8 cellular contexts compared by ENCODE assay signal in the genomic region with DNA sequence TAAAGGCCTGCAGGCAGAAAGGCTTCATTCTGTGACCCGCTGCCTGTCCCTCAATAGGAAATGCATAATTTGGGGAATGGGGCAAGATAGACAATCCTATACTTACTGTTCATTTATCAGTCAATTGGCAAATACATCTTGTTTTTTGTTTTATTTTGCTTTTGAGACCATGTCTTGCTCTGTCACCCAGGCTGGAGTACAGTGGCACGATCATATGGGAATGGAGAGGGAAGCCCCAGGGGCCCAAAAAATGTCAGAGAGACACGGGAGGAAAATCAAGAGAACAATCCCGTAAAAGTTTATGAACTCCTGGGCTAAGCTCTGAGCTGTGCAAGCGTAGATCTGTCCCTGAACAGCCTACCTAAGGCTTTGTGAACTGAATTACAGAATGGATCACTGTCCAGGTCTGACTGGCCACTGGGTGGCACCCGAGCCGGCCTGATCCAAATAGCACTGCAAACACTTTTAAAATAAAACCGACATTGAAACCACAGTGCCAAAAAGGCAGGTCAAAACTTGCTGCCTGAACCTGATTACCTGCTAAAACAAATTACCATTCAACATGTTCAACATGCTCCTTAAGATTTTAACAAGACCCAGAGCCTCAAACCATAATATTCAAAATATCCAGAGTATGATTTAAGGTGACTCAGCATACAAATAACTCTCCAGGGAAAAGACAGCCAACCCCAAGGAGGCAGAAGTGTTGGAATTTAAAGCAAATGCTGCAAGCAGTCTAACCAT. TPM values are rescaled to one million over a fixed set of nuclear protein-coding genes. Genes with fewer than 3 reads are reported as not detected.
DNase-seq lines count a peak whose midpoint lies in the region; ATAC-seq, FAIRE-seq and TF ChIP-seq lines count a peak whose summit lies in the region.

No MANE protein-coding gene starts in this region.

- no peak for TF ChIP-seq POLR2A in K562 (conservative IDR thresholded peaks at IDR 0.05)

- CTCF ChIA-PET in K562 (lab: Yijun Ruan, JAX; ENCODE audit: low intra/inter-chr PET ratio) = interaction anchor here (0.7 to 1.5 kb wide), 3 partner anchors 31 to 90 kb away, joined by 3 to 6 read pairs (median 6); a partner anchor contains a TSS

- intact Hi-C loops in K562 (cut with micrococcal nuclease) = loop anchor here (1.0 kb wide), 2 partner anchors 44 to 90 kb away; no protein-coding TSS in a partner anchor

- POLR2A ChIA-PET in K562 (lab: Yijun Ruan, JAX) = no interaction called here

- H4K20me1 ChIP-seq in Karpas-422 (ENCODE audit: insufficient read depth, low read depth, low read length) = 0 out of 2 replicates have a peak, but pooled peaks cover 4% of the 10 kb centered on the region
- H4K20me1 ChIP-seq in K562 (replicated peaks; ENCODE audit: control insufficient read depth, insufficient read depth, low read length) = no peaks in the 10 kb centered on the region

- peak; percentile 88 for FAIRE-seq in K562 (lab: Jason Lieb, UNC)

- H3K4me3 ChIP-seq in Karpas-422 (ENCODE audit: low read length) = no peak overlapping the region
- H3K4me3 ChIP-seq in SK-N-MC = no peak overlapping the region
- no peak overlapping the region for H3K4me3 ChIP-seq in K562
- H3K4me3 ChIP-seq in iPS-15b (ENCODE audit: low read depth, low read length) = no peak overlapping the region
- no peak overlapping the region for H3K4me3 ChIP-seq in skeletal muscle tissue (ENCODE audit: low read length in 3 of 3)

- H3K9ac ChIP-seq in Karpas-422 (ENCODE audit: low read length) (no peak overlapping the region; the same call in 1 of the 2 replicates), SK-N-MC (ENCODE audit: insufficient read length) (no peak overlapping the region), K562 (ENCODE audit: insufficient read depth in 1 of 2, low read depth in 2 of 2, low read length in 2 of 2) (peak overlapping the region in 1 of 2 experiments; percentile 16; a peak in 2 of 4 replicates), iPS-15b (ENCODE audit: low read depth, low read length) (peak overlapping the region; percentile 37), skeletal muscle tissue (ENCODE audit: low read depth in 1 of 3, low read length in 3 of 3) (peak overlapping the region; percentile 24 to 41 (median 37))

- WGBS in K562 (ENCODE audit: insufficient coverage, low coverage, missing lambda C conversion rate) = 35% methylated on average over 7 of the region's 8 CpGs

- H3K27ac ChIP-seq in Karpas-422 (ENCODE audit: low read length) (no peak overlapping the region), SK-N-MC (0 out of 2 replicates have a peak overlapping the region, but pooled peaks have one; percentile 6), K562 (ENCODE audit: extremely low read depth, low read depth, low read length) (no peak overlapping the region), skeletal muscle tissue (ENCODE audit: low read depth, low read length) (peak overlapping the region; percentile 67)

- H2AFZ ChIP-seq in Karpas-422 (ENCODE audit: low read length) (no peak overlapping the region), K562 (ENCODE audit: low read depth, low read length) (peak overlapping the region; percentile 42)

- H3K4me2 ChIP-seq in Karpas-422 (ENCODE audit: low read depth, low read length, poor library complexity, severe bottlenecking) = no peak overlapping the region
- H3K4me2 ChIP-seq in K562 (ENCODE audit: insufficient read depth, low read length) = no peak overlapping the region; the same call in 1 of the 2 replicates

- no peak for TF ChIP-seq EP300 in K562 (IDR thresholded peaks at IDR 0.05; ENCODE audit: low read length)

- no peaks in the 10 kb centered on the region for H3K9me3 ChIP-seq in Karpas-422 (ENCODE audit: low read length)
- no peaks in the 10 kb centered on the region for H3K9me3 ChIP-seq in SK-N-MC (ENCODE audit: low read depth, low read length)
- no peaks in the 10 kb centered on the region; the same call in 1 of the 2 replicates for H3K9me3 ChIP-seq in K562 (replicated peaks; ENCODE audit: control insufficient read depth, insufficient read depth, low read depth, low read length)
- H3K9me3 ChIP-seq in iPS-15b (ENCODE audit: control insufficient read depth, insufficient read depth, low read length) = no peaks in the 10 kb centered on the region
- H3K9me3 ChIP-seq in skeletal muscle tissue (ENCODE audit: control insufficient read depth in 3 of 3, low read length in 3 of 3) = no peaks in the 10 kb centered on the region

- H3K27me3 ChIP-seq in Karpas-422 (ENCODE audit: low read length) = no peaks in the 10 kb centered on the region
- H3K27me3 ChIP-seq in K562 (ENCODE audit: control insufficient read depth in 2 of 2, insufficient read depth in 2 of 2, low read length in 2 of 2) = no peaks in the 10 kb centered on the region
- no peaks in the 10 kb centered on the region for H3K27me3 ChIP-seq in iPS-15b (ENCODE audit: control insufficient read depth, insufficient read depth, low read length)
- H3K27me3 ChIP-seq in skeletal muscle tissue (ENCODE audit: control insufficient read depth in 3 of 3, insufficient read depth in 3 of 3, low read length in 3 of 3) = no peaks in the 10 kb centered on the region

- DNase-seq in EH (ENCODE audit: low read depth) (peak; percentile 71), Karpas-422 (peak; percentile 67), SK-N-MC (ENCODE audit: low read depth, low spot score) (no peak), K562 (ENCODE audit: extremely low read depth in 1 of 4, low spot score in 3 of 4) (peak; percentile 51 to 67 (median 53)), NCI-H187 treated with DMSO at 0.1 percent for 48 hours (lab: John Stamatoyannopoulos, UW) (no peak)

- no peaks in the 10 kb centered on the region for H3K9me1 ChIP-seq in K562 (ENCODE audit: control insufficient read depth, insufficient read depth, low read length)

- H3K4me1 ChIP-seq in Karpas-422 (ENCODE audit: low read length) (peaks cover 14% of the 10 kb centered on the region), K562 (replicated peaks in 1 of 2; ENCODE audit: control insufficient read depth in 2 of 2, insufficient read depth in 2 of 2, low read length in 2 of 2) (peaks cover 0 to 2% of the 10 kb centered on the region in 2 experiments; a peak in 2 of 5 replicates), iPS-15b (ENCODE audit: control insufficient read depth, insufficient read depth, low read length) (no peaks in the 10 kb centered on the region), skeletal muscle tissue (ENCODE audit: control insufficient read depth in 3 of 3, insufficient read depth in 3 of 3, low read length in 3 of 3) (peaks cover 6 to 11% (median 7%) of the 10 kb centered on the region in 3 donors)

- peak; percentile 54 to 75 for TF ChIP-seq RAD21 in K562 (CRISPR knock-in tag; conservative IDR thresholded peaks at IDR 0.05 in 1 of 2, IDR thresholded peaks at IDR 0.05 in 1 of 2)

- peak; percentile 70 to 76 (median 73) for TF ChIP-seq CTCF in K562 (IDR thresholded peaks at IDR 0.05 in 2 of 3, conservative IDR thresholded peaks at IDR 0.05 in 1 of 3; ENCODE audit: insufficient read depth in 2 of 3, low read depth in 1 of 3, low read length in 3 of 3)

- in situ Hi-C loops in K562 (cut with MboI) = no loop called here

- no peaks in the 10 kb centered on the region for H3K9me2 ChIP-seq in Karpas-422 (replicated peaks; ENCODE audit: insufficient read depth, low read length)

- no peaks in the 10 kb centered on the region for H3K79me2 ChIP-seq in Karpas-422 (ENCODE audit: low read length)
- no peaks in the 10 kb centered on the region for H3K79me2 ChIP-seq in K562 (ENCODE audit: control insufficient read depth, insufficient read depth, low read length)

- H3K36me3 ChIP-seq in Karpas-422 (ENCODE audit: insufficient read depth, low read length) (no peaks in the 10 kb centered on the region), SK-N-MC (ENCODE audit: insufficient read depth, low read length) (peaks cover 23% of the 10 kb centered on the region; the same call in 1 of the 2 replicates), K562 (ENCODE audit: control insufficient read depth, insufficient read depth, low read length) (peaks cover 9% of the 10 kb centered on the region; the same call in 1 of the 3 replicates), iPS-15b (ENCODE audit: control insufficient read depth, insufficient read depth, low read length) (peaks cover 14% of the 10 kb centered on the region), skeletal muscle tissue (ENCODE audit: control insufficient read depth in 3 of 3, insufficient read depth in 3 of 3, low read length in 3 of 3) (peaks cover 9 to 18% (median 17%) of the 10 kb centered on the region in 3 donors)

- BruUV-seq in K562 (replicated peaks; lab: Mats Ljungman, UMichigan) = no TSS peak

- ATAC-seq in K562 (peak; percentile 97), HG03039 (IDR thresholded peaks at IDR 0.05; ENCODE audit: unreplicated experiment) (no peak)

RNA-seq across cellular contexts. Expression of a gene that starts 11.8 kb away (rescaled TPM):
- total RNA-seq in Karpas-422 (2014; rRNA removed; shearing (Covaris generic); ENCODE audit: low replicate concordance) = 39.2 and 42.9 TPM in 2 replicates
- total RNA-seq in K562 (2011; cell fraction: chromatin; rRNA removed; ENCODE audit: low replicate concordance) = 14.3 and 23.0 TPM in 2 replicates
- 18.7 and 22.1 TPM in 2 replicates for total RNA-seq in K562 (2011; cell fraction: nucleolus; rRNA removed)
- total RNA-seq in K562 (2011; cell fraction: nucleoplasm; rRNA removed) = 16.9 and 19.5 TPM in 2 replicates
- total RNA-seq in K562 (2014; rRNA removed) = 24.2 and 26.9 TPM in 2 replicates
- 13.2 and 13.4 TPM in 2 replicates for total RNA-seq in K562 (2014; rRNA removed; fragmentation: Illumina TruSeq; extraction: Trizol)
- total RNA-seq in K562 (2015; rRNA removed; fragmentation: Illumina TruSeq; extraction: Trizol) = 20.6 and 25.0 TPM in 2 replicates
- total RNA-seq in K562 (2021) = 22.5 and 23.4 TPM in 2 replicates
- 35.4 and 45.2 TPM in 2 replicates for polyA plus RNA-seq in K562 (2011; rRNA removed)
- 44.0 and 49.7 TPM in 2 replicates for polyA plus RNA-seq in K562 (2011; cell fraction: cytosol; rRNA removed)
- 61.4 and 63.0 TPM in 2 replicates for polyA plus RNA-seq in K562 (2011; cell fraction: nucleus; rRNA removed)
- polyA plus RNA-seq in K562 (2012) = 29.9 and 33.9 TPM in 2 replicates
- polyA plus RNA-seq in K562 (2014; fragmentation: Illumina TruSeq; extraction: Trizol) = 29.9 and 36.0 TPM in 2 replicates
- polyA plus RNA-seq in K562 (2014; fragmentation: Nextera tagmentation; extraction: Ambion mirVana) = 10 to 100 TPM; 12.7 to 24.3 TPM
- 30.2 and 36.5 TPM in 2 replicates for polyA plus RNA-seq in K562 (2014; rRNA removed)
- polyA minus RNA-seq in K562 (2011; rRNA and poly(A)+ RNA removed) = 9.8 and 11.4 TPM in 2 replicates
- polyA minus RNA-seq in K562 (2011; cell fraction: cytosol; rRNA and poly(A)+ RNA removed) = 9.2 and 11.9 TPM in 2 replicates
- polyA minus RNA-seq in K562 (2011; cell fraction: nucleus; rRNA and poly(A)+ RNA removed) = 6.1 and 6.9 TPM in 2 replicates
- total RNA-seq in skeletal muscle tissue = 30.8 TPM

RNA-seq across cellular contexts. Expression of a gene that starts 17.3 kb away (rescaled TPM):
- total RNA-seq in Karpas-422 (2014; rRNA removed; shearing (Covaris generic); ENCODE audit: low replicate concordance) = 183 and 263 TPM in 2 replicates
- total RNA-seq in K562 (2011; cell fraction: chromatin; rRNA removed; ENCODE audit: low replicate concordance) = 108 and 217 TPM in 2 replicates
- 142 and 144 TPM in 2 replicates for total RNA-seq in K562 (2011; cell fraction: nucleolus; rRNA removed)
- 131 and 132 TPM in 2 replicates for total RNA-seq in K562 (2011; cell fraction: nucleoplasm; rRNA removed)
- total RNA-seq in K562 (2014; rRNA removed) (146 and 161 TPM in 2 replicates), K562 (2014; rRNA removed; fragmentation: Illumina TruSeq; extraction: Trizol) (58.3 and 60.3 TPM in 2 replicates), K562 (2015; rRNA removed; fragmentation: Illumina TruSeq; extraction: Trizol) (94.6 and 99.2 TPM in 2 replicates), K562 (2021) (149 and 167 TPM in 2 replicates), skeletal muscle tissue (73.6 TPM)
- polyA plus RNA-seq in K562 (2011; rRNA removed) (190 and 209 TPM in 2 replicates), K562 (2014; fragmentation: Illumina TruSeq; extraction: Trizol) (138 and 139 TPM in 2 replicates), K562 (2014; fragmentation: Nextera tagmentation; extraction: Ambion mirVana) (10 to 100 TPM; 11.4 to 15.6 TPM), K562 (2014; rRNA removed) (186 and 187 TPM in 2 replicates)
- 349 and 372 TPM in 2 replicates for polyA plus RNA-seq in K562 (2011; cell fraction: cytosol; rRNA removed)
- polyA plus RNA-seq in K562 (2011; cell fraction: nucleus; rRNA removed) = 190 and 315 TPM in 2 replicates
- polyA plus RNA-seq in K562 (2012) = 145 and 148 TPM in 2 replicates
- polyA minus RNA-seq in K562 (2011; rRNA and poly(A)+ RNA removed) = 133 and 137 TPM in 2 replicates
- 56.6 and 66.3 TPM in 2 replicates for polyA minus RNA-seq in K562 (2011; cell fraction: cytosol; rRNA and poly(A)+ RNA removed)
- polyA minus RNA-seq in K562 (2011; cell fraction: nucleus; rRNA and poly(A)+ RNA removed) = 49.0 and 76.3 TPM in 2 replicates

RNA-seq across cellular contexts. Expression of a gene that starts 30.5 kb away (rescaled TPM):
- 5.0 and 7.3 TPM in 2 replicates for total RNA-seq in Karpas-422 (2014; rRNA removed; shearing (Covaris generic); ENCODE audit: low replicate concordance)
- 29.6 and 36.7 TPM in 2 replicates for total RNA-seq in K562 (2011; cell fraction: chromatin; rRNA removed; ENCODE audit: low replicate concordance)
- 32.1 and 32.4 TPM in 2 replicates for total RNA-seq in K562 (2011; cell fraction: nucleolus; rRNA removed)
- total RNA-seq in K562 (2011; cell fraction: nucleoplasm; rRNA removed) = 48.1 and 64.1 TPM in 2 replicates
- total RNA-seq in K562 (2014; rRNA removed) (78.5 and 91.4 TPM in 2 replicates), K562 (2014; rRNA removed; fragmentation: Illumina TruSeq; extraction: Trizol) (73.6 and 84.1 TPM in 2 replicates), K562 (2015; rRNA removed; fragmentation: Illumina TruSeq; extraction: Trizol) (97.7 and 108 TPM in 2 replicates), K562 (2021) (277 and 287 TPM in 2 replicates), skeletal muscle tissue (40.2 TPM)
- polyA plus RNA-seq in K562 (2011; rRNA removed) (64.1 and 92.5 TPM in 2 replicates), K562 (2014; fragmentation: Illumina TruSeq; extraction: Trizol) (282 and 386 TPM in 2 replicates), K562 (2014; fragmentation: Nextera tagmentation; extraction: Ambion mirVana) (1 to 10 TPM; 5.1 to 5.2 TPM), K562 (2014; rRNA removed) (187 and 235 TPM in 2 replicates)
- polyA plus RNA-seq in K562 (2011; cell fraction: cytosol; rRNA removed) = 255 TPM in 2 replicates
- polyA plus RNA-seq in K562 (2011; cell fraction: nucleus; rRNA removed) = 81.6 and 109 TPM in 2 replicates
- polyA plus RNA-seq in K562 (2012) = 220 and 306 TPM in 2 replicates
- polyA minus RNA-seq in K562 (2011; rRNA and poly(A)+ RNA removed) = 29.8 TPM in 2 replicates
- 52.4 and 55.3 TPM in 2 replicates for polyA minus RNA-seq in K562 (2011; cell fraction: cytosol; rRNA and poly(A)+ RNA removed)
- polyA minus RNA-seq in K562 (2011; cell fraction: nucleus; rRNA and poly(A)+ RNA removed) = 11.6 and 12.6 TPM in 2 replicates

RNA-seq across cellular contexts. Expression of a gene that starts 35.0 kb away (rescaled TPM):
- total RNA-seq in Karpas-422 (2014; rRNA removed; shearing (Covaris generic); ENCODE audit: low replicate concordance) = not detected in 2 replicates
- not detected in 2 replicates for total RNA-seq in K562 (2011; cell fraction: chromatin; rRNA removed; ENCODE audit: low replicate concordance)
- not detected in 2 replicates for total RNA-seq in K562 (2011; cell fraction: nucleolus; rRNA removed)
- total RNA-seq in K562 (2011; cell fraction: nucleoplasm; rRNA removed) = not detected in 2 replicates
- not detected in 2 replicates for total RNA-seq in K562 (2014; rRNA removed)
- total RNA-seq in K562 (2014; rRNA removed; fragmentation: Illumina TruSeq; extraction: Trizol) = not detected in 2 replicates
- total RNA-seq in K562 (2015; rRNA removed; fragmentation: Illumina TruSeq; extraction: Trizol) = not detected in 2 replicates
- not detected in 2 replicates for total RNA-seq in K562 (2021)
- not detected in 2 replicates for polyA plus RNA-seq in K562 (2011; rRNA removed)
- not detected in 2 replicates for polyA plus RNA-seq in K562 (2011; cell fraction: cytosol; rRNA removed)
- not detected in 2 replicates for polyA plus RNA-seq in K562 (2011; cell fraction: nucleus; rRNA removed)
- polyA plus RNA-seq in K562 (2012) = 0.21 and 0.36 TPM in 2 replicates
- not detected in 2 replicates for polyA plus RNA-seq in K562 (2014; fragmentation: Illumina TruSeq; extraction: Trizol)
- not detected for polyA plus RNA-seq in K562 (2014; fragmentation: Nextera tagmentation; extraction: Ambion mirVana)
- polyA plus RNA-seq in K562 (2014; rRNA removed) = 0.07 TPM in 1 of 2 replicates, not detected in the other
- polyA minus RNA-seq in K562 (2011; rRNA and poly(A)+ RNA removed) = not detected in 2 replicates
- not detected in 2 replicates for polyA minus RNA-seq in K562 (2011; cell fraction: cytosol; rRNA and poly(A)+ RNA removed)
- not detected in 2 replicates for polyA minus RNA-seq in K562 (2011; cell fraction: nucleus; rRNA and poly(A)+ RNA removed)
- under 0.01 TPM for total RNA-seq in skeletal muscle tissue

RNA-seq across cellular contexts. Expression of a gene that starts 36.7 kb away (rescaled TPM):
- total RNA-seq in Karpas-422 (2014; rRNA removed; shearing (Covaris generic); ENCODE audit: low replicate concordance) = 0.22 and 0.32 TPM in 2 replicates
- total RNA-seq in K562 (2011; cell fraction: chromatin; rRNA removed; ENCODE audit: low replicate concordance) = 0.97 and 5.8 TPM in 2 replicates
- 2.1 and 2.2 TPM in 2 replicates for total RNA-seq in K562 (2011; cell fraction: nucleolus; rRNA removed)
- total RNA-seq in K562 (2011; cell fraction: nucleoplasm; rRNA removed) = 2.3 and 2.7 TPM in 2 replicates
- 0.09 TPM in 1 of 2 replicates, not detected in the other for total RNA-seq in K562 (2014; rRNA removed)
- total RNA-seq in K562 (2014; rRNA removed; fragmentation: Illumina TruSeq; extraction: Trizol) = 0.22 TPM in 1 of 2 replicates, not detected in the other
- total RNA-seq in K562 (2015; rRNA removed; fragmentation: Illumina TruSeq; extraction: Trizol) = 0.08 and 0.18 TPM in 2 replicates
- total RNA-seq in K562 (2021) = 0.60 and 0.66 TPM in 2 replicates
- polyA plus RNA-seq in K562 (2011; rRNA removed) = 0.10 and 0.19 TPM in 2 replicates
- polyA plus RNA-seq in K562 (2011; cell fraction: cytosol; rRNA removed) = 0.06 and 0.07 TPM in 2 replicates
- 1.2 and 2.7 TPM in 2 replicates for polyA plus RNA-seq in K562 (2011; cell fraction: nucleus; rRNA removed)
- polyA plus RNA-seq in K562 (2012) = 0.27 and 0.53 TPM in 2 replicates
- polyA plus RNA-seq in K562 (2014; fragmentation: Illumina TruSeq; extraction: Trizol) = 0.09 and 0.22 TPM in 2 replicates
- under 1 TPM in 1 of 2 experiments, not detected in 1; 0.07 TPM for polyA plus RNA-seq in K562 (2014; fragmentation: Nextera tagmentation; extraction: Ambion mirVana)
- polyA plus RNA-seq in K562 (2014; rRNA removed) = 0.07 and 0.74 TPM in 2 replicates
- not detected in 2 replicates for polyA minus RNA-seq in K562 (2011; rRNA and poly(A)+ RNA removed)
- polyA minus RNA-seq in K562 (2011; cell fraction: cytosol; rRNA and poly(A)+ RNA removed) = not detected in 2 replicates
- 0.27 and 0.44 TPM in 2 replicates for polyA minus RNA-seq in K562 (2011; cell fraction: nucleus; rRNA and poly(A)+ RNA removed)
- total RNA-seq in skeletal muscle tissue = not detected

Comparison
In these comparisons a context has a peak if more than half of its experiments do, and no peak if none do; other contexts are left out.
1. DNase-seq: peak in EH (single experiment), Karpas-422 (single experiment) and K562 (4 of 4); none in SK-N-MC (single experiment) and NCI-H187 treated with DMSO at 0.1 percent for 48 hours (single experiment).
2. H3K27ac ChIP-seq: peak in SK-N-MC (single experiment) and skeletal muscle tissue (single experiment); none in Karpas-422 (single experiment) and K562 (single experiment).
3. H3K9ac ChIP-seq: peak in iPS-15b (single experiment) and skeletal muscle tissue (3 of 3); none in Karpas-422 (single experiment) and SK-N-MC (single experiment).